ENCODE assay signal across 1 cellular context in genomic region chr1:12619396-12620141, GRCh38.
A peak's percentile ranks its signal among the peaks of the same experiment; 100 is the strongest.
TF ChIP-seq lines count a peak whose summit lies in the region.

No MANE protein-coding gene starts in this region.

TF ChIP-seq in HepG2, 621 proteins besides CTCF, POLR2A, EP300 and RAD21 (continued from another document and continues in another):
- TF ChIP-seq SNAPC4 (CRISPR knock-in tag; IDR thresholded peaks at IDR 0.05), result no peak
- no peak for TF ChIP-seq ZNF574 (CRISPR knock-in tag; IDR thresholded peaks at IDR 0.05)
- TF ChIP-seq SMARCE1 (IDR thresholded peaks at IDR 0.05; ENCODE audit: borderline replicate concordance), result no peak
- TF ChIP-seq ZBTB39 (CRISPR knock-in tag; IDR thresholded peaks at IDR 0.05), result no peak; the same call in 1 of the 2 replicates
- no peak for TF ChIP-seq NFE2 (CRISPR knock-in tag; IDR thresholded peaks at IDR 0.05)
- TF ChIP-seq PPARG (CRISPR knock-in tag; conservative IDR thresholded peaks at IDR 0.05), result 0 out of 2 replicates have a peak, but pooled peaks have one; percentile 37
- no peak for TF ChIP-seq ZBTB1 (CRISPR knock-in tag; IDR thresholded peaks at IDR 0.05; ENCODE audit: borderline replicate concordance)
- TF ChIP-seq STAT6 (CRISPR knock-in tag; IDR thresholded peaks at IDR 0.05; ENCODE audit: borderline replicate concordance), result no peak
- TF ChIP-seq FOXM1 (CRISPR knock-in tag; IDR thresholded peaks at IDR 0.05), result no peak
- no peak for TF ChIP-seq TGIF2 (CRISPR knock-in tag; IDR thresholded peaks at IDR 0.05)
- no peak for TF ChIP-seq ZNF780A (CRISPR knock-in tag; IDR thresholded peaks at IDR 0.05)
- TF ChIP-seq ATF7 (IDR thresholded peaks at IDR 0.05), result no peak
- TF ChIP-seq ATF7 (CRISPR knock-in tag; IDR thresholded peaks at IDR 0.05), result no peak
- no peak for TF ChIP-seq FIP1L1 (IDR thresholded peaks at IDR 0.05; ENCODE audit: borderline replicate concordance, insufficient read depth, low read depth, low read length)
- TF ChIP-seq ZFP36L1 (CRISPR knock-in tag; IDR thresholded peaks at IDR 0.05), result no peak
- no peak for TF ChIP-seq LBX2 (CRISPR knock-in tag; IDR thresholded peaks at IDR 0.05; ENCODE audit: borderline replicate concordance)
- no peak for TF ChIP-seq ZNF101 (CRISPR knock-in tag; IDR thresholded peaks at IDR 0.05; ENCODE audit: borderline replicate concordance, low read depth)
- TF ChIP-seq KDM6A (CRISPR knock-in tag; IDR thresholded peaks at IDR 0.05; ENCODE audit: low read depth), result no peak
- no peak for TF ChIP-seq ZNF841 (CRISPR knock-in tag; IDR thresholded peaks at IDR 0.05; ENCODE audit: borderline replicate concordance)
- no peak for TF ChIP-seq MBNL3 (CRISPR knock-in tag; conservative IDR thresholded peaks at IDR 0.05)
- no peak for TF ChIP-seq TBP (CRISPR knock-in tag; IDR thresholded peaks at IDR 0.05)
- no peak for TF ChIP-seq ZNF33A (CRISPR knock-in tag; IDR thresholded peaks at IDR 0.05; ENCODE audit: borderline replicate concordance)
- TF ChIP-seq RFXANK (CRISPR knock-in tag; IDR thresholded peaks at IDR 0.05), result no peak
- no peak for TF ChIP-seq ZNF275 (CRISPR knock-in tag; IDR thresholded peaks at IDR 0.05; ENCODE audit: borderline replicate concordance)
- TF ChIP-seq REL (CRISPR knock-in tag; conservative IDR thresholded peaks at IDR 0.05), result no peak
- no peak for TF ChIP-seq ZNF296 (CRISPR knock-in tag; conservative IDR thresholded peaks at IDR 0.05)
- TF ChIP-seq ZNF766 (CRISPR knock-in tag; IDR thresholded peaks at IDR 0.05; ENCODE audit: borderline replicate concordance), result no peak
- TF ChIP-seq ATF1 (CRISPR knock-in tag; IDR thresholded peaks at IDR 0.05), result no peak
- no peak for TF ChIP-seq NR2F1 (CRISPR knock-in tag; IDR thresholded peaks at IDR 0.05)
- TF ChIP-seq SMARCC2 (IDR thresholded peaks at IDR 0.05), result no peak
- no peak for TF ChIP-seq PHF20 (CRISPR knock-in tag; IDR thresholded peaks at IDR 0.05)
- TF ChIP-seq ZGPAT (CRISPR knock-in tag; IDR thresholded peaks at IDR 0.05), result no peak; the same call in none of the 2 replicates
- TF ChIP-seq ZNF331 (CRISPR knock-in tag; IDR thresholded peaks at IDR 0.05), result no peak
- TF ChIP-seq CREBL2 (CRISPR knock-in tag; IDR thresholded peaks at IDR 0.05; ENCODE audit: borderline replicate concordance), result no peak
- TF ChIP-seq FOXK2 (IDR thresholded peaks at IDR 0.05), result no peak
- TF ChIP-seq ZNF34 (CRISPR knock-in tag; IDR thresholded peaks at IDR 0.05; ENCODE audit: borderline replicate concordance), result peak; percentile 74; the same call in 1 of the 2 replicates
- TF ChIP-seq ZNF335 (CRISPR knock-in tag; IDR thresholded peaks at IDR 0.05), result no peak
- no peak for TF ChIP-seq GLI4 (CRISPR knock-in tag; IDR thresholded peaks at IDR 0.05; ENCODE audit: borderline replicate concordance)
- TF ChIP-seq REPIN1 (CRISPR knock-in tag; IDR thresholded peaks at IDR 0.05; ENCODE audit: borderline replicate concordance, low read depth), result peak; percentile 26; the same call in 1 of the 2 replicates
- TF ChIP-seq ZNF24 (IDR thresholded peaks at IDR 0.05), result no peak
- no peak for TF ChIP-seq ATM (IDR thresholded peaks at IDR 0.05; ENCODE audit: borderline replicate concordance)
- TF ChIP-seq ZSCAN29 (CRISPR knock-in tag; conservative IDR thresholded peaks at IDR 0.05), result no peak
- no peak for TF ChIP-seq ZNF784 (CRISPR knock-in tag; IDR thresholded peaks at IDR 0.05; ENCODE audit: borderline replicate concordance)
- TF ChIP-seq PRDM15 (CRISPR knock-in tag; IDR thresholded peaks at IDR 0.05), result no peak
